9 cellular contexts compared by ENCODE assay signal in the genomic region with DNA sequence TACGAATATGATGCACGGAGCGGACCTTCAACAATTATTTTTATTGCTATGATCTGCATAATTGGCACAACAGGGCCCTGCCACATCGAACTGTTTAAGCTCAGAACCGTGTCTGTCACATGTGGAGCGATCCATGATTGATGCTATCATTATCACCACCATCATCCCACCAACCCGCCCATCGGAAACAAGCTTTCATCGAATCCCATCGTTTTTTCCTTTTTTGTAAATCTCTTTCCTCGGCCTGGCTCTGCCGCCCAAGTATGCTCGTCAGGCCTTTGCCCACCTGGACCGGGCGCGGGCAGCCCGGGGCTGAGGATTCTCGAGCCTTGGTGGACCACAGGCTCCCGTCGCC. TPM values are rescaled to one million over a fixed set of nuclear protein-coding genes. Genes with fewer than 3 reads are reported as not detected.
DNase-seq lines count a peak whose midpoint lies in the region; ATAC-seq and TF ChIP-seq lines count a peak whose summit lies in the region.
"Had no signal": no experiment of that assay in that cellular context is flagged by ENCODE, and none has a peak within 500 bp of the region (broad histone marks: within the 10 kb centered on the region; RNA-seq: fewer than 3 reads in every experiment).

No MANE protein-coding gene starts in this region.

- H3K9ac ChIP-seq in liver (ENCODE audit: low read depth in 1 of 2, low read length in 2 of 2) = no peak overlapping the region

- ATAC-seq in left cardiac atrium = no peak
- ATAC-seq in activated CD8-positive, alpha-beta T cell treated with anti-CD3 and anti-CD28 coated beads for 36 hours = peak; percentile 3
- ATAC-seq in HG03565 (IDR thresholded peaks at IDR 0.05; ENCODE audit: unreplicated experiment) = no peak
- no peak for ATAC-seq in sciatic nerve

- H3K9me3 Mint-ChIP-seq in activated CD8-positive, alpha-beta T cell treated with anti-CD3 and anti-CD28 coated beads for 36 hours = no peaks in the 10 kb centered on the region

- H3K36me3 Mint-ChIP-seq in activated CD8-positive, alpha-beta T cell treated with anti-CD3 and anti-CD28 coated beads for 36 hours (ENCODE audit: low read depth) = peaks cover 8% of the 10 kb centered on the region

- TF ChIP-seq CTCF in right atrium auricular region (IDR thresholded peaks at IDR 0.05) (no peak), liver (IDR thresholded peaks at IDR 0.05; ENCODE audit: low read depth, low read length, missing input control) (no peak)
- no peak for TF ChIP-seq CTCF in activated CD8-positive, alpha-beta T cell treated with anti-CD3 and anti-CD28 coated beads for 36 hours (IDR thresholded peaks at IDR 0.05)

- H3K9me3 ChIP-seq in right atrium auricular region (no peaks in the 10 kb centered on the region), liver (ENCODE audit: control insufficient read depth in 4 of 4, low read length in 3 of 4) (no peaks in the 10 kb centered on the region)

- CTCF ChIA-PET in activated CD8-positive, alpha-beta T cell treated with anti-CD3 and anti-CD28 coated beads for 36 hours (lab: Charles Lee) = interaction anchor here (0.8 to 1.3 kb wide), 4 partner anchors 8 to 106 kb away, joined by 3 to 5 read pairs (median 4); partner anchors contain the start of gene IL27RA

- peak overlapping the region; percentile 83 for H3K27ac Mint-ChIP-seq in activated CD8-positive, alpha-beta T cell treated with anti-CD3 and anti-CD28 coated beads for 36 hours

- no peak overlapping the region for H3K27ac ChIP-seq in right atrium auricular region
- H3K27ac ChIP-seq in liver (ENCODE audit: low read depth in 1 of 2, low read length in 2 of 2) = no peak overlapping the region

- intact Hi-C loops in left cardiac atrium (cut with DNase I) (no loop called here), sciatic nerve (cut with DNase I) (no loop called here)
- intact Hi-C loops in activated CD8-positive, alpha-beta T cell treated with anti-CD3 and anti-CD28 coated beads for 36 hours (cut with micrococcal nuclease) = no loop called here

- H3K4me3 ChIP-seq in right atrium auricular region (peak overlapping the region; percentile 27 to 90), liver (ENCODE audit: low read depth in 1 of 3, low read length in 3 of 3) (peak overlapping the region in 2 of 3 donors; percentile 10 to 51)

- no peaks in the 10 kb centered on the region for H3K27me3 ChIP-seq in right atrium auricular region
- no peaks in the 10 kb centered on the region for H3K27me3 ChIP-seq in liver (ENCODE audit: control insufficient read depth in 4 of 4, insufficient read depth in 4 of 4, low read length in 3 of 4)

- peak overlapping the region; percentile 94 for H3K4me3 Mint-ChIP-seq in activated CD8-positive, alpha-beta T cell treated with anti-CD3 and anti-CD28 coated beads for 36 hours

- TF ChIP-seq RAD21 in liver (IDR thresholded peaks at IDR 0.05) = no peak

- peaks cover 13% of the 10 kb centered on the region for H3K4me1 Mint-ChIP-seq in activated CD8-positive, alpha-beta T cell treated with anti-CD3 and anti-CD28 coated beads for 36 hours (ENCODE audit: low read depth)

- H3K4me1 ChIP-seq in right atrium auricular region = peaks cover 0 to 24% of the 10 kb centered on the region in 2 donors
- H3K4me1 ChIP-seq in liver (ENCODE audit: control insufficient read depth in 4 of 4, insufficient read depth in 4 of 4, low read length in 3 of 4) = peaks cover 2 to 17% (median 14%) of the 10 kb centered on the region in 4 donors

- WGBS in liver = 13% methylated on average over 20 of the region's 20 CpGs

- H3K27me3 Mint-ChIP-seq in activated CD8-positive, alpha-beta T cell treated with anti-CD3 and anti-CD28 coated beads for 36 hours = no peaks in the 10 kb centered on the region

- POLR2A ChIA-PET in activated CD8-positive, alpha-beta T cell treated with anti-CD3 and anti-CD28 coated beads for 36 hours (lab: Charles Lee) = interaction anchor here (1.1 to 1.5 kb wide), 4 partner anchors 13 to 80 kb away, joined by 3 to 6 read pairs (median 4); partner anchors contain the start of gene PODNL1

- H3K36me3 ChIP-seq in right atrium auricular region = peaks cover 16% of the 10 kb centered on the region
- peaks cover 5 to 17% (median 10%) of the 10 kb centered on the region in 4 donors for H3K36me3 ChIP-seq in liver (ENCODE audit: control insufficient read depth in 4 of 4, insufficient read depth in 3 of 4, low read depth in 1 of 4, low read length in 3 of 4)

- no peak for DNase-seq in right atrium auricular region (ENCODE audit: low spot score)
- DNase-seq in left cardiac atrium = no peak
- DNase-seq in activated CD8-positive, alpha-beta T cell treated with anti-CD3 and anti-CD28 coated beads for 36 hours = no peak
- DNase-seq in NCI-H2081 treated with DMSO at 0.1 percent for 48 hours (lab: John Stamatoyannopoulos, UW) = no peak
- DNase-seq in HuH-7 (ENCODE audit: low spot score) = no peak
- DNase-seq in sciatic nerve (ENCODE audit: low spot score) = no peak

TF ChIP-seq in liver, 16 proteins besides CTCF, POLR2A, EP300 and RAD21 (continues in another document):
- TF ChIP-seq JUND (IDR thresholded peaks at IDR 0.05) (no peak), TAF1 (conservative IDR thresholded peaks at IDR 0.05) (no peak), FOXA1 (IDR thresholded peaks at IDR 0.05) (no peak), EGR1 (IDR thresholded peaks at IDR 0.05; ENCODE audit: low read depth in 2 of 2) (no peak), YY1 (IDR thresholded peaks at IDR 0.05) (no peak)
- TF ChIP-seq, protein P1, sequence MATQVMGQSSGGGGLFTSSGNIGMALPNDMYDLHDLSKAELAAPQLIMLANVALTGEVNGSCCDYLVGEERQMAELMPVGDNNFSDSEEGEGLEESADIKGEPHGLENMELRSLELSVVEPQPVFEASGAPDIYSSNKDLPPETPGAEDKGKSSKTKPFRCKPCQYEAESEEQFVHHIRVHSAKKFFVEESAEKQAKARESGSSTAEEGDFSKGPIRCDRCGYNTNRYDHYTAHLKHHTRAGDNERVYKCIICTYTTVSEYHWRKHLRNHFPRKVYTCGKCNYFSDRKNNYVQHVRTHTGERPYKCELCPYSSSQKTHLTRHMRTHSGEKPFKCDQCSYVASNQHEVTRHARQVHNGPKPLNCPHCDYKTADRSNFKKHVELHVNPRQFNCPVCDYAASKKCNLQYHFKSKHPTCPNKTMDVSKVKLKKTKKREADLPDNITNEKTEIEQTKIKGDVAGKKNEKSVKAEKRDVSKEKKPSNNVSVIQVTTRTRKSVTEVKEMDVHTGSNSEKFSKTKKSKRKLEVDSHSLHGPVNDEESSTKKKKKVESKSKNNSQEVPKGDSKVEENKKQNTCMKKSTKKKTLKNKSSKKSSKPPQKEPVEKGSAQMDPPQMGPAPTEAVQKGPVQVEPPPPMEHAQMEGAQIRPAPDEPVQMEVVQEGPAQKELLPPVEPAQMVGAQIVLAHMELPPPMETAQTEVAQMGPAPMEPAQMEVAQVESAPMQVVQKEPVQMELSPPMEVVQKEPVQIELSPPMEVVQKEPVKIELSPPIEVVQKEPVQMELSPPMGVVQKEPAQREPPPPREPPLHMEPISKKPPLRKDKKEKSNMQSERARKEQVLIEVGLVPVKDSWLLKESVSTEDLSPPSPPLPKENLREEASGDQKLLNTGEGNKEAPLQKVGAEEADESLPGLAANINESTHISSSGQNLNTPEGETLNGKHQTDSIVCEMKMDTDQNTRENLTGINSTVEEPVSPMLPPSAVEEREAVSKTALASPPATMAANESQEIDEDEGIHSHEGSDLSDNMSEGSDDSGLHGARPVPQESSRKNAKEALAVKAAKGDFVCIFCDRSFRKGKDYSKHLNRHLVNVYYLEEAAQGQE (IDR thresholded peaks at IDR 0.05) = no peak
- TF ChIP-seq, protein P2, sequence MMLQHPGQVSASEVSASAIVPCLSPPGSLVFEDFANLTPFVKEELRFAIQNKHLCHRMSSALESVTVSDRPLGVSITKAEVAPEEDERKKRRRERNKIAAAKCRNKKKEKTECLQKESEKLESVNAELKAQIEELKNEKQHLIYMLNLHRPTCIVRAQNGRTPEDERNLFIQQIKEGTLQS (IDR thresholded peaks at IDR 0.05) = no peak

RNA-seq across cellular contexts. Expression of gene DCAF15, which starts 0.5 kb away (rescaled TPM):
- 10 to 100 TPM; 10.6 to 12.2 TPM for total RNA-seq in right atrium auricular region
- total RNA-seq in left cardiac atrium = 10 to 100 TPM; 17.1 to 19.2 TPM
- total RNA-seq in activated CD8-positive, alpha-beta T cell treated with anti-CD3 and anti-CD28 coated beads for 36 hours = 10 to 100 TPM; 51.3 to 51.9 TPM
- 10 to 100 TPM in 1 of 2 donors, 1 to 10 TPM in 1; 3.8 to 10.4 TPM for total RNA-seq in liver
- polyA plus RNA-seq in liver = 1 to 10 TPM; 2.6 to 7.3 TPM
- 24.7 TPM for total RNA-seq in sciatic nerve

RNA-seq across cellular contexts. Expression of gene PODNL1, which starts 13.6 kb away (rescaled TPM):
- 1 to 10 TPM in 1 of 2 donors, under 1 TPM in 1; 0.47 to 1.1 TPM for total RNA-seq in right atrium auricular region
- total RNA-seq in left cardiac atrium = 1 to 10 TPM; 1.1 to 1.4 TPM
- not detected for total RNA-seq in activated CD8-positive, alpha-beta T cell treated with anti-CD3 and anti-CD28 coated beads for 36 hours
- total RNA-seq in liver = not detected
- polyA plus RNA-seq in liver = under 1 TPM in 1 of 2 donors, not detected in 1; 0.30 TPM
- total RNA-seq in sciatic nerve = 17.8 TPM
- total RNA-seq: dermis microvascular lymphatic vessel endothelial cell had no signal

RNA-seq across cellular contexts. Expression of gene CC2D1A, which starts 45.8 kb away (rescaled TPM):
- total RNA-seq in right atrium auricular region = 10 to 100 TPM; 16.1 to 22.6 TPM
- total RNA-seq in left cardiac atrium = 10 to 100 TPM; 19.4 to 20.5 TPM
- 10 to 100 TPM; 22.4 to 23.8 TPM for total RNA-seq in activated CD8-positive, alpha-beta T cell treated with anti-CD3 and anti-CD28 coated beads for 36 hours
- 10 to 100 TPM in 1 of 2 donors, 1 to 10 TPM in 1; 7.4 to 12.0 TPM for total RNA-seq in liver
- 10 to 100 TPM in 1 of 2 donors, 1 to 10 TPM in 1; 8.4 to 11.5 TPM for polyA plus RNA-seq in liver
- total RNA-seq in sciatic nerve = 45.3 TPM

RNA-seq across cellular contexts. Expression of gene BRME1, which starts 45.9 kb away (rescaled TPM):
- under 1 TPM; 0.28 to 0.70 TPM for total RNA-seq in right atrium auricular region
- total RNA-seq in left cardiac atrium = 1 to 10 TPM in 1 of 2 donors, under 1 TPM in 1; 0.62 to 1.1 TPM
- 1 to 10 TPM; 3.6 to 5.2 TPM for total RNA-seq in activated CD8-positive, alpha-beta T cell treated with anti-CD3 and anti-CD28 coated beads for 36 hours
- total RNA-seq in liver = 1 to 10 TPM in 1 of 2 donors, under 1 TPM in 1; 0.42 to 5.3 TPM
- under 1 TPM; 0.46 to 0.51 TPM for polyA plus RNA-seq in liver
- total RNA-seq in sciatic nerve = 3.4 TPM

RNA-seq across cellular contexts. Expression of gene RFX1, which starts 54.3 kb away (rescaled TPM):
- total RNA-seq in right atrium auricular region = 1 to 10 TPM; 3.2 to 5.2 TPM
- 10 to 100 TPM; 11.0 to 12.3 TPM for total RNA-seq in left cardiac atrium
- total RNA-seq in activated CD8-positive, alpha-beta T cell treated with anti-CD3 and anti-CD28 coated beads for 36 hours = 10 to 100 TPM; 13.3 to 14.1 TPM
- total RNA-seq in liver = 1 to 10 TPM; 3.7 to 5.6 TPM
- polyA plus RNA-seq in liver = 1 to 10 TPM; 1.8 to 3.3 TPM
- total RNA-seq in sciatic nerve = 16.1 TPM
